In genomic region chr19:46766569-46767317, GRCh38 we compare ENCODE assay signal across 6 cellular contexts. TPM values are rescaled to one million over a fixed set of nuclear protein-coding genes. Genes with fewer than 3 reads are reported as not detected.
DNase-seq lines count a peak whose midpoint lies in the region; ATAC-seq and TF ChIP-seq lines count a peak whose summit lies in the region.

No MANE protein-coding gene starts in this region.

- TF ChIP-seq CTCF in GM12864 (IDR thresholded peaks at IDR 0.05; ENCODE audit: low read depth, low read length, missing control alignments): peak; percentile 91
- TF ChIP-seq CTCF in chondrocyte (IDR thresholded peaks at IDR 0.05): peak; percentile 78
- TF ChIP-seq CTCF in sigmoid colon (IDR thresholded peaks at IDR 0.05): peak in 2 of 4 experiments; percentile 45 to 52

- intact Hi-C loops in sigmoid colon (cut with DNase I): no loop called here

- no peaks in the 10 kb centered on the region for H3K27me3 ChIP-seq in sigmoid colon

- H3K4me3 Mint-ChIP-seq in chondrocyte (ENCODE audit: unreplicated experiment): no peak overlapping the region

- peaks cover 14% of the 10 kb centered on the region for H3K4me1 Mint-ChIP-seq in chondrocyte (ENCODE audit: low read depth)

- no peak for TF ChIP-seq EP300 in sigmoid colon (IDR thresholded peaks at IDR 0.05)

- no peaks in the 10 kb centered on the region for H3K36me3 ChIP-seq in sigmoid colon

- DNase-seq in GM12864 (ENCODE audit: low read depth) (no peak), RPMI8226 (peak; percentile 58), chondrocyte (ENCODE audit: low spot score) (no peak), sigmoid colon (peak; percentile 68)

- 59 to 68% methylated on average over 18 of the region's 18 CpGs for WGBS in sigmoid colon, 2 donors

- H3K27me3 Mint-ChIP-seq in chondrocyte (ENCODE audit: low read depth): no peaks in the 10 kb centered on the region

- H3K4me3 ChIP-seq in GM12864 (ENCODE audit: low read depth, low read length) (no peak overlapping the region), sigmoid colon (no peak overlapping the region)

- peaks cover 4% of the 10 kb centered on the region for H3K36me3 Mint-ChIP-seq in chondrocyte (ENCODE audit: low read depth)

- TF ChIP-seq POLR2A in sigmoid colon (IDR thresholded peaks at IDR 0.05): no peak

- no peak overlapping the region for H3K27ac ChIP-seq in sigmoid colon

- H3K27ac Mint-ChIP-seq in chondrocyte (ENCODE audit: unreplicated experiment): no peak overlapping the region

- no peaks in the 10 kb centered on the region for H3K9me3 ChIP-seq in sigmoid colon

- no peak for ATAC-seq in HG03097 (IDR thresholded peaks at IDR 0.05; ENCODE audit: low FRiP score, unreplicated experiment)
- no peak for ATAC-seq in GM18868 (IDR thresholded peaks at IDR 0.05; ENCODE audit: unreplicated experiment)

- no peaks in the 10 kb centered on the region for H3K9me3 Mint-ChIP-seq in chondrocyte (ENCODE audit: low read depth)

- H3K4me1 ChIP-seq in sigmoid colon: peaks cover 0 to 13% (median 9%) of the 10 kb centered on the region in 4 donors

RNA-seq across cellular contexts. Expression of gene STRN4, which starts 20.5 kb away (rescaled TPM):
- total RNA-seq in chondrocyte (69.8 to 77.3 TPM (median 76.7 TPM) in 3 replicates), sigmoid colon (10 to 100 TPM; 42.5 to 62.6 (median 49.7) TPM)
- polyA plus RNA-seq in sigmoid colon: 10 to 100 TPM; 45.0 to 63.4 (median 51.8) TPM

RNA-seq across cellular contexts. Expression of gene FKRP, which starts 20.9 kb away (rescaled TPM):
- 25.2 to 27.7 TPM (median 26.6 TPM) in 3 replicates for total RNA-seq in chondrocyte
- 10 to 100 TPM; 15.0 to 31.0 (median 15.7) TPM for total RNA-seq in sigmoid colon
- 10 to 100 TPM in 1 of 3 donors, 1 to 10 TPM in 2; 1.4 to 11.9 (median 3.6) TPM for polyA plus RNA-seq in sigmoid colon

RNA-seq across cellular contexts. Expression of gene SLC1A5, which starts 21.7 kb away (rescaled TPM):
- total RNA-seq in chondrocyte: 77.3 to 310 TPM (median 304 TPM) in 3 replicates
- 10 to 100 TPM; 21.8 to 28.8 (median 24.8) TPM for total RNA-seq in sigmoid colon
- 100 to 1,000 TPM in 1 of 3 donors, 10 to 100 TPM in 2; 24.7 to 122 (median 30.6) TPM for polyA plus RNA-seq in sigmoid colon

RNA-seq across cellular contexts. Expression of gene PRKD2, which starts 49.8 kb away (rescaled TPM):
- total RNA-seq in chondrocyte (21.9 to 31.9 TPM (median 23.3 TPM) in 3 replicates), sigmoid colon (10 to 100 TPM; 14.7 to 33.8 (median 16.7) TPM)
- polyA plus RNA-seq in sigmoid colon: 10 to 100 TPM; 18.6 to 51.7 (median 32.6) TPM

Comparison
In these comparisons a context has a peak if more than half of its experiments do, and no peak if none do; other contexts are left out.
1. DNase-seq: peak in RPMI8226 (single experiment) and sigmoid colon (single experiment); none in GM12864 (single experiment) and chondrocyte (single experiment).